23 cellular contexts compared by ENCODE assay signal in the genomic region with DNA sequence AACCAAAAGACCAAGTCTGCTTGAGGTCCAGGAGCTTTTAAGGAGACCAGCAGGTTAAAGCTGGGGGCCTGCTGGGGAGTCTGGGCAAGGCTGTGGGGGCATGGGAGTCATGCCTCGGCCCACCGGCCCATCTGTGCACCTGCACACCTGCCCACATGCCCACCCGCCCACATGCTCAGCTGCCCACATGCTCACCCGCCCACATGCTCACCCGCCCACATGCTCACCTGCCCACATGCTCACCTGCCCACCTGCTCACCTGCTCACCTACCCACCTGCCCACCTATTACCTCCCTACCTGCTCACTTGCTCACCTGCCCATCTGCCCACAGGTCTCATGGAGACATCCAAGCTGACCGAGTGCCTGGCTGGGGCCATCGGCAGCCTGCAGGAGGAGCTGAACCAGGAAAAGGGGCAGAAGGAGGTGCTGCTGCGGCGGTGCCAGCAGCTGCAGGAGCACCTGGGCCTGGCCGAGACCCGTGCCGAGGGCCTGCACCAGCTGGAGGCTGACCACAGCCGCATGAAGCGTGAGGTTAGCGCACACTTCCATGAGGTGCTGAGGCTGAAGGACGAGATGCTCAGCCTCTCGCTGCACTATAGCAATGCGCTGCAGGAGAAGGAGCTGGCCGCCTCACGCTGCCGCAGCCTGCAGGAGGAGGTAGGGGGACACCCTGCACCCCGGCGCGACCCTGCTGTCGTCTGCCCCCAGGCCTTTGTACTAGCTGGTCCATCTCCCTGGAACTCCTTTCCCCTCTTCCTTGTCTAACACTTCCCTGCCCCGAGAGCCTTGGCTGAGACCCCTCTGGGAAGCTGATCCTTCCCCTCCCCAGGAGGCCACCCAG. TPM values are rescaled to one million over a fixed set of nuclear protein-coding genes. Genes with fewer than 3 reads are reported as not detected.
DNase-seq lines count a peak whose midpoint lies in the region; ATAC-seq and TF ChIP-seq lines count a peak whose summit lies in the region.
"Had no signal": no experiment of that assay in that cellular context is flagged by ENCODE, and none has a peak within 500 bp of the region (broad histone marks: within the 10 kb centered on the region; RNA-seq: fewer than 3 reads in every experiment).

No MANE protein-coding gene starts in this region.

- intact Hi-C loops in naive thymus-derived CD4-positive, alpha-beta T cell (cut with micrococcal nuclease), result no loop called here

- H3K4me1 Mint-ChIP-seq in WTC11 (no peaks in the 10 kb centered on the region), HFFc6 (ENCODE audit: low read depth) (peaks cover 7% of the 10 kb centered on the region; the same call in 1 of the 2 replicates)
- peaks cover 0 to 4% (median 0%) of the 10 kb centered on the region in 7 donors for H3K4me1 Mint-ChIP-seq in naive thymus-derived CD4-positive, alpha-beta T cell
- H3K4me1 Mint-ChIP-seq: CD4-positive, CD25-positive, alpha-beta regulatory T cell had no signal

- H3K4me1 ChIP-seq in neuron (ENCODE audit: insufficient read depth, low read length), result peaks cover 11% of the 10 kb centered on the region
- no peaks in the 10 kb centered on the region for H3K4me1 ChIP-seq in naive thymus-derived CD4-positive, alpha-beta T cell (ENCODE audit: control insufficient read depth in 2 of 2, insufficient read depth in 2 of 2, low read length in 2 of 2)

- DNase-seq in COLO668 (lab: John Stamatoyannopoulos, UW; ENCODE audit: unreplicated experiment), result peak; percentile 15
- peak; percentile 72 for DNase-seq in H7
- DNase-seq in WTC11 (ENCODE audit: low spot score), result no peak
- no peak for DNase-seq in naive thymus-derived CD4-positive, alpha-beta T cell
- no peak for DNase-seq in T-helper 1 cell
- DNase-seq in HFFc6, result no peak
- DNase-seq: CD4-positive, CD25-positive, alpha-beta regulatory T cell; COR-L47; DND-41; MM.1S; NCI-H1048; NCI-H1417 treated with DMSO at 0.1 percent for 48 hours; NCI-H187; NCI-H446 treated with DMSO at 0.1 percent for 48 hours; NCI-H526 treated with DMSO at 0.1 percent for 48 hours; NK-92 treated with Interleukin-12 subunit alpha and Interleukin-12 subunit beta, amount 100 ng/mL, for 24 hours; SJCRH30 had no signal

- H3K36me3 ChIP-seq in H7 (replicated peaks; ENCODE audit: control insufficient read depth, insufficient read depth, low read length) (no peaks in the 10 kb centered on the region), neuron (ENCODE audit: insufficient read depth, low read length) (no peaks in the 10 kb centered on the region)
- H3K36me3 ChIP-seq in naive thymus-derived CD4-positive, alpha-beta T cell (ENCODE audit: control insufficient read depth in 2 of 3, insufficient read depth in 3 of 3, low read length in 3 of 3), result no peaks in the 10 kb centered on the region
- H3K36me3 ChIP-seq: SJCRH30 had no signal

- CTCF ChIA-PET in WTC11 (lab: Charles Lee), result interaction anchor here (0.6 to 1.7 kb wide), 8 partner anchors 12 to 177 kb away, joined by 3 to 10 read pairs (median 4); a partner anchor contains a TSS
- CTCF ChIA-PET in naive thymus-derived CD4-positive, alpha-beta T cell (lab: Charles Lee), result interaction anchor here (0.6 kb wide), 1 partner anchor 1951 kb away, joined by 3 read pairs; no protein-coding TSS in a partner anchor

- no peaks in the 10 kb centered on the region for H3K9me3 Mint-ChIP-seq in WTC11
- H3K9me3 Mint-ChIP-seq in naive thymus-derived CD4-positive, alpha-beta T cell, result no peaks in the 10 kb centered on the region
- H3K9me3 Mint-ChIP-seq in HFFc6, result no peaks in the 10 kb centered on the region
- H3K9me3 Mint-ChIP-seq: CD4-positive, CD25-positive, alpha-beta regulatory T cell had no signal

- no peaks in the 10 kb centered on the region for H3K27me3 Mint-ChIP-seq in WTC11 (ENCODE audit: low read depth)
- H3K27me3 Mint-ChIP-seq in naive thymus-derived CD4-positive, alpha-beta T cell, result no peaks in the 10 kb centered on the region
- peaks cover 21% of the 10 kb centered on the region for H3K27me3 Mint-ChIP-seq in HFFc6 (ENCODE audit: insufficient read depth)

- H3K27ac ChIP-seq in naive thymus-derived CD4-positive, alpha-beta T cell (ENCODE audit: low read depth, low read length), result no peak overlapping the region
- H3K27ac ChIP-seq: SJCRH30 had no signal

- H3K4me3 ChIP-seq in H7 (ENCODE audit: insufficient read depth, low read depth, low read length) (no peak overlapping the region), neuron (ENCODE audit: low read length) (no peak overlapping the region)
- H3K4me3 ChIP-seq in naive thymus-derived CD4-positive, alpha-beta T cell (ENCODE audit: low read length), result no peak overlapping the region
- H3K4me3 ChIP-seq: GM12878, K562, SJCRH30 had no signal

- ATAC-seq in WTC11, result no peak
- ATAC-seq in naive thymus-derived CD4-positive, alpha-beta T cell, result no peak
- ATAC-seq: GM12878, HCT116 had no signal

- no peaks in the 10 kb centered on the region for H3K27me3 ChIP-seq in H7 (ENCODE audit: control insufficient read depth, insufficient read depth, low read length)
- no peaks in the 10 kb centered on the region for H3K27me3 ChIP-seq in neuron (ENCODE audit: insufficient read depth, low read length)
- H3K27me3 ChIP-seq in naive thymus-derived CD4-positive, alpha-beta T cell (ENCODE audit: control insufficient read depth in 2 of 2, insufficient read depth in 2 of 2, low read length in 2 of 2), result no peaks in the 10 kb centered on the region

- H3K27ac Mint-ChIP-seq in WTC11, result peak overlapping the region; percentile 83; the same call in 1 of the 2 replicates
- H3K27ac Mint-ChIP-seq in naive thymus-derived CD4-positive, alpha-beta T cell, result peak overlapping the region in 1 of 9 donors; percentile 67
- no peak overlapping the region for H3K27ac Mint-ChIP-seq in HFFc6
- H3K27ac Mint-ChIP-seq: CD4-positive, CD25-positive, alpha-beta regulatory T cell had no signal

- TF ChIP-seq CTCF in WTC11 (IDR thresholded peaks at IDR 0.05) (no peak), HFFc6 (IDR thresholded peaks at IDR 0.05) (no peak)

- H3K9me3 ChIP-seq in neuron (ENCODE audit: low read length), result no peaks in the 10 kb centered on the region
- H3K9me3 ChIP-seq in naive thymus-derived CD4-positive, alpha-beta T cell (ENCODE audit: control insufficient read depth in 2 of 3, low read length in 3 of 3), result no peaks in the 10 kb centered on the region
- H3K9me3 ChIP-seq: SJCRH30 had no signal

- peak overlapping the region; percentile 89 for H2AFZ ChIP-seq in neuron (ENCODE audit: low read depth, low read length)

- H3K36me3 Mint-ChIP-seq in WTC11 (no peaks in the 10 kb centered on the region), HFFc6 (ENCODE audit: low read depth) (no peaks in the 10 kb centered on the region)
- H3K36me3 Mint-ChIP-seq in naive thymus-derived CD4-positive, alpha-beta T cell, result no peaks in the 10 kb centered on the region
- H3K36me3 Mint-ChIP-seq: CD4-positive, CD25-positive, alpha-beta regulatory T cell had no signal

- H3K4me3 Mint-ChIP-seq in WTC11 (no peak overlapping the region), HFFc6 (no peak overlapping the region)
- H3K4me3 Mint-ChIP-seq in naive thymus-derived CD4-positive, alpha-beta T cell, result no peak overlapping the region
- H3K4me3 Mint-ChIP-seq: CD4-positive, CD25-positive, alpha-beta regulatory T cell had no signal

- POLR2A ChIA-PET in WTC11 (lab: Charles Lee), result interaction anchor here (0.5 to 0.6 kb wide), 2 partner anchors 8 to 34 kb away, joined by 4 read pairs; no protein-coding TSS in a partner anchor
- POLR2A ChIA-PET in naive thymus-derived CD4-positive, alpha-beta T cell (lab: Charles Lee), result no interaction called here

TF ChIP-seq in WTC11, 78 proteins besides CTCF, POLR2A, EP300 and RAD21 (continues in another document):
- TF ChIP-seq TEAD4 (CRISPR knock-in tag; IDR thresholded peaks at IDR 0.05), result no peak
- TF ChIP-seq EMX1 (CRISPR knock-in tag; IDR thresholded peaks at IDR 0.05), result no peak
- TF ChIP-seq ZNF671 (CRISPR knock-in tag; IDR thresholded peaks at IDR 0.05), result no peak
- TF ChIP-seq, protein P1, sequence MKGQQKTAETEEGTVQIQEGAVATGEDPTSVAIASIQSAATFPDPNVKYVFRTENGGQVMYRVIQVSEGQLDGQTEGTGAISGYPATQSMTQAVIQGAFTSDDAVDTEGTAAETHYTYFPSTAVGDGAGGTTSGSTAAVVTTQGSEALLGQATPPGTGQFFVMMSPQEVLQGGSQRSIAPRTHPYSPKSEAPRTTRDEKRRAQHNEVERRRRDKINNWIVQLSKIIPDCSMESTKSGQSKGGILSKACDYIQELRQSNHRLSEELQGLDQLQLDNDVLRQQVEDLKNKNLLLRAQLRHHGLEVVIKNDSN (CRISPR knock-in tag; IDR thresholded peaks at IDR 0.05), result no peak

RNA-seq across cellular contexts. Expression of a gene that starts 14.0 kb away (rescaled TPM):
- 0.11 and 0.55 TPM in 2 replicates for total RNA-seq in H7 (2014; rRNA removed; shearing (Covaris generic))
- 0.18 to 0.83 TPM (median 0.25 TPM) in 3 replicates for total RNA-seq in WTC11 (2021)
- under 1 TPM in 3 of 5 experiments, not detected in 2; 0.24 to 0.57 (median 0.30) TPM for total RNA-seq in naive thymus-derived CD4-positive, alpha-beta T cell
- polyA plus RNA-seq in naive thymus-derived CD4-positive, alpha-beta T cell, result not detected
- not detected for total RNA-seq in HFFc6 (2021; fragmentation: NEBNext Ultra II Directional; extraction: Animal tissue kit (Norgen Biotek cat#: 25700))
- total RNA-seq: CD4-positive, CD25-positive, alpha-beta regulatory T cell; GM12878; K562; LHCN-M2 had no signal
- polyA plus RNA-seq: BJ, K562 had no signal

RNA-seq across cellular contexts. Expression of a gene that starts 36.3 kb away (rescaled TPM):
- total RNA-seq in H7 (2014; rRNA removed; shearing (Covaris generic)), result 10.2 and 12.5 TPM in 2 replicates
- total RNA-seq in WTC11 (2021), result 22.0 to 27.7 TPM (median 22.0 TPM) in 3 replicates
- 100 to 1,000 TPM in 4 of 5 experiments, 10 to 100 TPM in 1; 32.8 to 181 (median 147) TPM for total RNA-seq in naive thymus-derived CD4-positive, alpha-beta T cell
- 10 to 100 TPM; 31.1 to 55.2 TPM for polyA plus RNA-seq in naive thymus-derived CD4-positive, alpha-beta T cell
- total RNA-seq in HFFc6 (2021; fragmentation: NEBNext Ultra II Directional; extraction: Animal tissue kit (Norgen Biotek cat#: 25700)), result 10 to 100 TPM; 41.2 to 52.6 (median 47.5) TPM

RNA-seq across cellular contexts. Expression of a gene that starts 36.4 kb away (rescaled TPM):
- 19.4 and 20.6 TPM in 2 replicates for total RNA-seq in H7 (2014; rRNA removed; shearing (Covaris generic))
- total RNA-seq in WTC11 (2021), result 19.1 to 26.4 TPM (median 23.5 TPM) in 3 replicates
- total RNA-seq in naive thymus-derived CD4-positive, alpha-beta T cell, result 10 to 100 TPM in 4 of 5 experiments, 1 to 10 TPM in 1; 7.9 to 87.5 (median 67.5) TPM
- polyA plus RNA-seq in naive thymus-derived CD4-positive, alpha-beta T cell, result 1 to 10 TPM; 3.7 to 7.3 TPM
- total RNA-seq in HFFc6 (2021; fragmentation: NEBNext Ultra II Directional; extraction: Animal tissue kit (Norgen Biotek cat#: 25700)), result 10 to 100 TPM; 11.4 to 13.6 (median 12.5) TPM

RNA-seq across cellular contexts. Expression of a gene that starts 36.9 kb away (rescaled TPM):
- total RNA-seq in H7 (2014; rRNA removed; shearing (Covaris generic)), result 126 and 138 TPM in 2 replicates
- total RNA-seq in WTC11 (2021), result 142 to 160 TPM (median 142 TPM) in 3 replicates
- total RNA-seq in naive thymus-derived CD4-positive, alpha-beta T cell, result 100 to 1,000 TPM in 2 of 5 experiments, 10 to 100 TPM in 3; 48.6 to 128 (median 75.9) TPM
- 10 to 100 TPM; 64.7 to 90.5 TPM for polyA plus RNA-seq in naive thymus-derived CD4-positive, alpha-beta T cell
- 10 to 100 TPM; 80.8 to 99.8 (median 88.4) TPM for total RNA-seq in HFFc6 (2021; fragmentation: NEBNext Ultra II Directional; extraction: Animal tissue kit (Norgen Biotek cat#: 25700))

Comparison
In these comparisons a context has a peak if more than half of its experiments do, and no peak if none do; other contexts are left out.
1. DNase-seq: peak in COLO668 (single experiment) and H7 (single experiment); none in WTC11 (single experiment), naive thymus-derived CD4-positive, alpha-beta T cell (0 of 9), T-helper 1 cell (0 of 5) and HFFc6 (single experiment).